2 cellular contexts compared by ENCODE assay signal in the genomic region with DNA sequence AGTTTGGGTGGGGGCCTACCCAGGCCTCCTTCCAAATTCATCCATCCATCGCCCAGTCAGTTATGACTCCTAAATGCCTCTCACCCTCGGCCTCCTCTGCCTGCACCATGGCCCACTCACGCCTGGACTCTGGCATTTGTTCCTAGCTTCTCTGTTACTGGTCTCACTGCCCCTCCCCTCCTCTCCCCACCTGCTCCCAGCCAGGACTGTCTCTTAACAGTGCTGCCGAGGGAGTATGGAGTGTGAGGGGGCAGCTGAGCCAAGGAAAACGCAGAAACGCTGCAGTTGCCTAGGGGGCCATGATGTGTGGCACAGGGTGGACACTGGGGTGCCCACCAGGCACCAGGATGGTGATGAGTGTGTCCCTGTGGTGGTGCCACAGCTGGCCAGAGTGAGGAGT.
TF ChIP-seq lines count a peak whose summit lies in the region.

No MANE protein-coding gene starts in this region.

TF ChIP-seq in IMR-90, 13 proteins besides CTCF, POLR2A, EP300 and RAD21 (continued from another document):
- TF ChIP-seq, protein P1, sequence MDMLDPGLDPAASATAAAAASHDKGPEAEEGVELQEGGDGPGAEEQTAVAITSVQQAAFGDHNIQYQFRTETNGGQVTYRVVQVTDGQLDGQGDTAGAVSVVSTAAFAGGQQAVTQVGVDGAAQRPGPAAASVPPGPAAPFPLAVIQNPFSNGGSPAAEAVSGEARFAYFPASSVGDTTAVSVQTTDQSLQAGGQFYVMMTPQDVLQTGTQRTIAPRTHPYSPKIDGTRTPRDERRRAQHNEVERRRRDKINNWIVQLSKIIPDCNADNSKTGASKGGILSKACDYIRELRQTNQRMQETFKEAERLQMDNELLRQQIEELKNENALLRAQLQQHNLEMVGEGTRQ (IDR thresholded peaks at IDR 0.05; ENCODE audit: low read depth, low read length) = no peak
- TF ChIP-seq MAZ (IDR thresholded peaks at IDR 0.05; ENCODE audit: borderline replicate concordance, low read depth, low read length) = no peak; the same call in 1 of the 2 replicates

TF ChIP-seq in HEK293T, 16 proteins besides CTCF, POLR2A, EP300 and RAD21 (continued from another document):
- no peak for TF ChIP-seq SP1 (IDR thresholded peaks at IDR 0.05)
